ENCODE assay signal across 19 cellular contexts in genomic region chr4:79442422-79442821, GRCh38. TPM values are rescaled to one million over a fixed set of nuclear protein-coding genes. Genes with fewer than 3 reads are reported as not detected.
"Had no signal": no experiment of that assay in that cellular context is flagged by ENCODE, and none has a peak within 500 bp of the region (broad histone marks: within the 10 kb centered on the region; RNA-seq: fewer than 3 reads in every experiment).

No MANE protein-coding gene starts in this region.

- H3K9me3 Mint-ChIP-seq: activated naive CD8-positive, alpha-beta T cell treated with anti-CD3 and anti-CD28 coated beads, Interleukin-2, amount 10 ng/mL, durations not matched to agents 7 days and 5 days; activated T-helper 1 cell treated with anti-CD3 and anti-CD28 coated beads, Interleukin-12 subunit alpha, Interleukin-12 subunit beta, Interleukin-2, Interleukin-4 antibody, amounts not matched to agents 30 ng/mL and 10 ng/mL and 1 ng/mL, durations not matched to agents 14 hours and 24 hours and 36 hours had no signal

- H3K4me3 ChIP-seq: cardiac muscle cell, esophagus squamous epithelium, left ventricle myocardium inferior, mucosa of descending colon, pancreas, suprapubic skin had no signal

- H3K36me3 ChIP-seq: cardiac muscle cell, esophagus squamous epithelium, left ventricle myocardium inferior, pancreas, suprapubic skin had no signal

- H3K9me3 ChIP-seq: esophagus squamous epithelium, mucosa of descending colon, pancreas, suprapubic skin had no signal

- H3K4me1 ChIP-seq: esophagus squamous epithelium, left ventricle myocardium inferior, pancreas, suprapubic skin had no signal

- H3K4me3 Mint-ChIP-seq: activated naive CD8-positive, alpha-beta T cell treated with anti-CD3 and anti-CD28 coated beads, Interleukin-2, amount 10 ng/mL, durations not matched to agents 7 days and 5 days; activated T-helper 1 cell treated with anti-CD3 and anti-CD28 coated beads, Interleukin-12 subunit alpha, Interleukin-12 subunit beta, Interleukin-2, Interleukin-4 antibody, amounts not matched to agents 30 ng/mL and 10 ng/mL and 1 ng/mL, durations not matched to agents 14 hours and 24 hours and 36 hours; naive thymus-derived CD4-positive, alpha-beta T cell; stimulated activated naive CD8-positive, alpha-beta T cell treated with anti-CD3 and anti-CD28 coated beads, Interleukin-15, Interleukin-2, amounts not matched to agents 100 ng/mL and 50 ng/mL, for 24 hours; T-helper 2 cell treated with Interferon-gamma antibody and Interleukin-4, amounts not matched to agents 5 μg/mL and 100 μg/mL, for 36 hours; type B pancreatic cell had no signal

- H3K27me3 ChIP-seq: cardiac muscle cell, esophagus squamous epithelium, pancreas, suprapubic skin had no signal

- H3K36me3 Mint-ChIP-seq: activated naive CD8-positive, alpha-beta T cell treated with anti-CD3 and anti-CD28 coated beads, Interleukin-2, amount 10 ng/mL, durations not matched to agents 7 days and 5 days; naive thymus-derived CD4-positive, alpha-beta T cell; type B pancreatic cell had no signal

- H3K27ac ChIP-seq: cardiac muscle cell, esophagus squamous epithelium, left ventricle myocardium inferior, pancreas, suprapubic skin had no signal

- DNase-seq: activated CD4-positive, alpha-beta T cell treated with anti-CD3 and anti-CD28 coated beads, Interleukin-2, amount 50 U/mL, for 1 hour; activated CD8-positive, alpha-beta memory T cell treated with anti-CD3 and anti-CD28 coated beads for 24 hours; activated naive CD4-positive, alpha-beta T cell; activated naive CD8-positive, alpha-beta T cell treated with anti-CD3 and anti-CD28 coated beads, Interleukin-2, amount 10 ng/mL, durations not matched to agents 7 days and 5 days; aorta; esophagus squamous epithelium; hippocampal formation; kidney; left ventricle myocardium inferior; mucosa of descending colon; naive thymus-derived CD4-positive, alpha-beta T cell; pancreas had no signal

- ATAC-seq: mucosa of descending colon; naive thymus-derived CD4-positive, alpha-beta T cell; pancreas; sciatic nerve had no signal

- H3K27me3 Mint-ChIP-seq: activated naive CD8-positive, alpha-beta T cell treated with anti-CD3 and anti-CD28 coated beads, Interleukin-2, amount 10 ng/mL, durations not matched to agents 7 days and 5 days; stimulated activated naive CD8-positive, alpha-beta T cell treated with anti-CD3 and anti-CD28 coated beads, Interleukin-15, Interleukin-2, amounts not matched to agents 100 ng/mL and 50 ng/mL, for 24 hours; type B pancreatic cell had no signal

- H3K27ac Mint-ChIP-seq: activated naive CD8-positive, alpha-beta T cell treated with anti-CD3 and anti-CD28 coated beads, Interleukin-2, amount 10 ng/mL, durations not matched to agents 7 days and 5 days; activated T-helper 1 cell treated with anti-CD3 and anti-CD28 coated beads, Interleukin-12 subunit alpha, Interleukin-12 subunit beta, Interleukin-2, Interleukin-4 antibody, amounts not matched to agents 30 ng/mL and 10 ng/mL and 1 ng/mL, durations not matched to agents 14 hours and 24 hours and 36 hours; naive thymus-derived CD4-positive, alpha-beta T cell; stimulated activated naive CD8-positive, alpha-beta T cell treated with anti-CD3 and anti-CD28 coated beads, Interleukin-15, Interleukin-2, amounts not matched to agents 100 ng/mL and 50 ng/mL, for 24 hours; T-helper 2 cell treated with Interferon-gamma antibody and Interleukin-4, amounts not matched to agents 5 μg/mL and 100 μg/mL, for 36 hours; type B pancreatic cell had no signal

- H3K4me1 Mint-ChIP-seq: activated naive CD8-positive, alpha-beta T cell treated with anti-CD3 and anti-CD28 coated beads, Interleukin-2, amount 10 ng/mL, durations not matched to agents 7 days and 5 days; naive thymus-derived CD4-positive, alpha-beta T cell had no signal

RNA-seq across cellular contexts. Expression of gene GK2, which starts 34.4 kb away (rescaled TPM):
- total RNA-seq: activated naive CD8-positive, alpha-beta T cell treated with anti-CD3 and anti-CD28 coated beads, Interleukin-2, amount 10 ng/mL, durations not matched to agents 7 days and 5 days; activated T-helper 1 cell treated with anti-CD3 and anti-CD28 coated beads, Interleukin-12 subunit alpha, Interleukin-12 subunit beta, Interleukin-2, Interleukin-4 antibody, amounts not matched to agents 30 ng/mL and 10 ng/mL and 1 ng/mL, durations not matched to agents 14 hours and 24 hours and 36 hours; aorta; cardiac muscle cell; esophagus squamous epithelium; kidney; left ventricle myocardium inferior; mucosa of descending colon; naive thymus-derived CD4-positive, alpha-beta T cell; pancreas; sciatic nerve; suprapubic skin had no signal
- polyA plus RNA-seq: aorta; cardiac muscle cell; naive thymus-derived CD4-positive, alpha-beta T cell; pancreas had no signal
